ENCODE assay signal across 16 cellular contexts in genomic region chr5:42557689-42558088, GRCh38.
"Had no signal": no experiment of that assay in that cellular context is flagged by ENCODE, and none has a peak within 500 bp of the region (broad histone marks: within the 10 kb centered on the region; RNA-seq: fewer than 3 reads in every experiment).

No MANE protein-coding gene starts in this region.

- H3K4me2 ChIP-seq: hepatocyte had no signal

- H3K27ac ChIP-seq: coronary artery, dorsolateral prefrontal cortex, esophagus muscularis mucosa, foreskin keratinocyte, gastroesophageal sphincter, heart left ventricle, hepatocyte, left ventricle myocardium inferior, lower lobe of right lung had no signal

- H3K9me3 ChIP-seq: esophagus muscularis mucosa, gastroesophageal sphincter, heart left ventricle, left ventricle myocardium inferior, lower lobe of right lung, mucosa of descending colon had no signal

- H3K4me3 ChIP-seq: coronary artery, dorsolateral prefrontal cortex, esophagus muscularis mucosa, gastroesophageal sphincter, heart left ventricle, hepatocyte, left ventricle myocardium inferior, lower lobe of right lung, mucosa of descending colon had no signal

- DNase-seq: dermis blood vessel endothelial cell; dorsolateral prefrontal cortex; effector CD4-positive, alpha-beta T cell; effector memory CD4-positive, alpha-beta T cell; foreskin keratinocyte; heart left ventricle; hypothalamus; left cardiac atrium; left ventricle myocardium inferior; lower lobe of right lung; mesenchymal stem cell; mucosa of descending colon had no signal

- H3K4me1 ChIP-seq: foreskin keratinocyte, lower lobe of right lung had no signal

- ATAC-seq: foreskin keratinocyte, gastroesophageal sphincter, heart left ventricle, left cardiac atrium, lower lobe of right lung, mucosa of descending colon had no signal

- H3K27me3 ChIP-seq: dorsolateral prefrontal cortex, esophagus muscularis mucosa, foreskin keratinocyte, gastroesophageal sphincter, heart left ventricle, hepatocyte had no signal

- H2AFZ ChIP-seq: hepatocyte had no signal

- H3K36me3 ChIP-seq: esophagus muscularis mucosa, gastroesophageal sphincter, heart left ventricle, left ventricle myocardium inferior, lower lobe of right lung had no signal
